In genomic region chr20:41692479-41693135, GRCh38 we compare ENCODE assay signal across 8 cellular contexts.
DNase-seq lines count a peak whose midpoint lies in the region; ATAC-seq, FAIRE-seq and TF ChIP-seq lines count a peak whose summit lies in the region.

No MANE protein-coding gene starts in this region.

- no peak for TF ChIP-seq CTCF in AG09309 (IDR thresholded peaks at IDR 0.05; ENCODE audit: control insufficient read depth, insufficient read depth, low read depth, low read length, missing control alignments)

- H3K4me1 ChIP-seq in endocrine pancreas (ENCODE audit: control insufficient read depth, insufficient read depth, low read length), result peaks cover 3% of the 10 kb centered on the region

- no peak for DNase-seq in AG09309 (ENCODE audit: low read depth)
- peak; percentile 28 for DNase-seq in GM19239 (ENCODE audit: insufficient read length, low spot score)
- peak; percentile 88 for DNase-seq in NCI-H526 treated with DMSO at 0.1 percent for 48 hours (lab: John Stamatoyannopoulos, UW)
- peak; percentile 40 for DNase-seq in activated CD8-positive, alpha-beta memory T cell treated with anti-CD3 and anti-CD28 coated beads, Interleukin-2, amount 50 U/mL, for 1 hour (ENCODE audit: extremely low read depth)
- DNase-seq in mesenteric fat pad (ENCODE audit: low spot score), result peak; percentile 92
- DNase-seq in stimulated activated CD8-positive, alpha-beta memory T cell treated with anti-CD3 and anti-CD28 coated beads, Interleukin-15, amount 100 ng/mL, for 1 hour (ENCODE audit: low read depth), result peak; percentile 43

- peak; percentile 90 for FAIRE-seq in GM19239 (lab: Jason Lieb, UNC)

- peak overlapping the region; percentile 74 for H3K9ac ChIP-seq in endocrine pancreas (ENCODE audit: control insufficient read depth, insufficient read depth, low read length)

- no peaks in the 10 kb centered on the region for H3K27me3 ChIP-seq in endocrine pancreas (ENCODE audit: control insufficient read depth, insufficient read depth, low read length)

- ATAC-seq in HG03432 (IDR thresholded peaks at IDR 0.05; ENCODE audit: unreplicated experiment), result peak; percentile 52

- H3K4me3 ChIP-seq in AG09309 (ENCODE audit: control insufficient read depth, low read depth, low read length) (peak overlapping the region; percentile 96), endocrine pancreas (ENCODE audit: control insufficient read depth, insufficient read depth, low read length) (peak overlapping the region; percentile 91)

- H3K9me3 ChIP-seq in endocrine pancreas (ENCODE audit: control insufficient read depth, low read length), result no peaks in the 10 kb centered on the region

- H3K36me3 ChIP-seq in endocrine pancreas (ENCODE audit: control insufficient read depth, insufficient read depth, low read length), result no peaks in the 10 kb centered on the region
